ENCODE assay signal across 1 cellular context in the genomic region with DNA sequence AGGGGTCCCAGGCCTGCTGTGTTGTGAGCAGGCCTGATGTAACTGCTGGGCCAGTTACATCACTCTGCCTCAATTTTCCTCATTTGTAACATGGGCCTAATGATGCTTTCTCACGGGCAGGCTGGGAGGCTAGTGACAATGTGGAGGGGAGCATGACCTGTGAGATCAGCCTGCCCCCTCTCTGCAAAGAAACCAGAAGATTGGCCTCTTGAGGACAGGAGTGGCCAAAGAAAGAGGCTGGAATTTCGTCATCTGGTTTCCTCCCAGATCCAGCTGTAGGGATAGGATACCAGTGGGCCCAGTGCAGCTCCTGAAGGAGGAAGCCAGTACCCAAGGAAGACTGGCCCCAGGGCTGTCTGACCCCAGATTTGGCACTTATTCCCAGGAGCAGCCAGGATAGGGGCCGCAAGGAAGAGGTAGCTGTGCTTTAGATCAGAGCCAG.
TF ChIP-seq lines count a peak whose summit lies in the region.

No MANE protein-coding gene starts in this region.

TF ChIP-seq in IMR-90, 13 proteins besides CTCF, POLR2A, EP300 and RAD21 (continued from another document):
- TF ChIP-seq, protein P1, sequence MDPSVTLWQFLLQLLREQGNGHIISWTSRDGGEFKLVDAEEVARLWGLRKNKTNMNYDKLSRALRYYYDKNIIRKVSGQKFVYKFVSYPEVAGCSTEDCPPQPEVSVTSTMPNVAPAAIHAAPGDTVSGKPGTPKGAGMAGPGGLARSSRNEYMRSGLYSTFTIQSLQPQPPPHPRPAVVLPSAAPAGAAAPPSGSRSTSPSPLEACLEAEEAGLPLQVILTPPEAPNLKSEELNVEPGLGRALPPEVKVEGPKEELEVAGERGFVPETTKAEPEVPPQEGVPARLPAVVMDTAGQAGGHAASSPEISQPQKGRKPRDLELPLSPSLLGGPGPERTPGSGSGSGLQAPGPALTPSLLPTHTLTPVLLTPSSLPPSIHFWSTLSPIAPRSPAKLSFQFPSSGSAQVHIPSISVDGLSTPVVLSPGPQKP (IDR thresholded peaks at IDR 0.05; ENCODE audit: borderline replicate concordance, low read depth, low read length), result no peak
- TF ChIP-seq SMC3 (IDR thresholded peaks at IDR 0.05; ENCODE audit: low read depth, low read length), result no peak
- TF ChIP-seq CEBPB (IDR thresholded peaks at IDR 0.05; ENCODE audit: low read depth, low read length), result peak; percentile 53; the same call in 1 of the 2 replicates
